In the genomic region with DNA sequence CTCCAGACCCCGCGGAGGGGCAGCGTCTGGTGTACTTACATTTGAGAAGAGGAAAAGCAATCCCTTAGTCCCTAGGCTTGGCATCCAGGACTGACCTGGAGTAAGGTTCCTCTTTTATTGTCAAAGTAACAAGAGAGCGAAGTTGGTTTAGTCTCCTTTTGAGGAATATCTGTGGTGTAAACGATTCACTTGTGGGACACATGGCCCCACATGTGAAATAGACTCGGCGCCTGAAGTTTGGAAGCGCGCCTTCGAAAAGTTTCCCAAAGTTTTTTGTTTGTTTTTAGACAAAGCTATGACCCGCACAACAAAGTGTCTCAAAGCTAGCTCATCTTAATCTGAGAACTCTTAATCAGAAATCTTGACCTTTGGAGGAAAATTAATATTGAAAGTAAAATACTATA, we compare ENCODE assay signal across 1 cellular context.
A peak's percentile ranks its signal among the peaks of the same experiment; 100 is the strongest.
TF ChIP-seq lines count a peak whose summit lies in the region.

No MANE protein-coding gene starts in this region.

TF ChIP-seq in HepG2, 621 proteins besides CTCF, POLR2A, EP300 and RAD21:
- TF ChIP-seq MLLT10 (CRISPR knock-in tag; IDR thresholded peaks at IDR 0.05) (no peak), ZNF138 (CRISPR knock-in tag; IDR thresholded peaks at IDR 0.05; ENCODE audit: low read depth) (no peak), ZNF619 (CRISPR knock-in tag; IDR thresholded peaks at IDR 0.05) (no peak), THAP11 (CRISPR knock-in tag; IDR thresholded peaks at IDR 0.05) (no peak), ASH2L (IDR thresholded peaks at IDR 0.05; ENCODE audit: insufficient read length, low read depth, low read length) (peak; percentile 10), ZSCAN29 (CRISPR knock-in tag; conservative IDR thresholded peaks at IDR 0.05) (no peak), ZNF563 (CRISPR knock-in tag; IDR thresholded peaks at IDR 0.05) (no peak; the same call in 1 of the 2 replicates), RBM39 (IDR thresholded peaks at IDR 0.05; ENCODE audit: low read depth, low read length, poor library complexity, severe bottlenecking) (no peak), MIER3 (CRISPR knock-in tag; IDR thresholded peaks at IDR 0.05; ENCODE audit: borderline replicate concordance) (no peak), TBX3 (IDR thresholded peaks at IDR 0.05; ENCODE audit: borderline replicate concordance) (no peak), ARNTL (CRISPR knock-in tag; IDR thresholded peaks at IDR 0.05) (peak; percentile 3; the same call in 1 of the 2 replicates), MYC (CRISPR knock-in tag; IDR thresholded peaks at IDR 0.05; ENCODE audit: borderline replicate concordance) (no peak), ZNF232 (CRISPR knock-in tag; IDR thresholded peaks at IDR 0.05; ENCODE audit: borderline replicate concordance) (no peak), SSRP1 (CRISPR knock-in tag; IDR thresholded peaks at IDR 0.05) (no peak), TBX2 (CRISPR knock-in tag; IDR thresholded peaks at IDR 0.05; ENCODE audit: borderline replicate concordance) (no peak), PHB2 (IDR thresholded peaks at IDR 0.05; ENCODE audit: partially characterized antibody) (no peak), TBP (CRISPR knock-in tag; IDR thresholded peaks at IDR 0.05) (no peak), ZNF337 (CRISPR knock-in tag; IDR thresholded peaks at IDR 0.05; ENCODE audit: borderline replicate concordance, low read depth) (no peak), ZNF558 (CRISPR knock-in tag; IDR thresholded peaks at IDR 0.05; ENCODE audit: borderline replicate concordance) (0 out of 2 replicates have a peak, but pooled peaks have one; percentile 20), ZNF790 (CRISPR knock-in tag; IDR thresholded peaks at IDR 0.05; ENCODE audit: borderline replicate concordance) (0 out of 2 replicates have a peak, but pooled peaks have one; percentile 46), ZNF224 (CRISPR knock-in tag; IDR thresholded peaks at IDR 0.05) (no peak), TARDBP (CRISPR knock-in tag; IDR thresholded peaks at IDR 0.05) (no peak), U2AF2 (IDR thresholded peaks at IDR 0.05; ENCODE audit: low read depth, low read length) (no peak), SIN3A (IDR thresholded peaks at IDR 0.05; ENCODE audit: borderline replicate concordance, low read depth, low read length) (no peak), JARID2 (CRISPR knock-in tag; IDR thresholded peaks at IDR 0.05; ENCODE audit: insufficient replicate concordance) (no peak), CAMTA2 (CRISPR knock-in tag; IDR thresholded peaks at IDR 0.05; ENCODE audit: borderline replicate concordance) (no peak)
- TF ChIP-seq, protein P1, sequence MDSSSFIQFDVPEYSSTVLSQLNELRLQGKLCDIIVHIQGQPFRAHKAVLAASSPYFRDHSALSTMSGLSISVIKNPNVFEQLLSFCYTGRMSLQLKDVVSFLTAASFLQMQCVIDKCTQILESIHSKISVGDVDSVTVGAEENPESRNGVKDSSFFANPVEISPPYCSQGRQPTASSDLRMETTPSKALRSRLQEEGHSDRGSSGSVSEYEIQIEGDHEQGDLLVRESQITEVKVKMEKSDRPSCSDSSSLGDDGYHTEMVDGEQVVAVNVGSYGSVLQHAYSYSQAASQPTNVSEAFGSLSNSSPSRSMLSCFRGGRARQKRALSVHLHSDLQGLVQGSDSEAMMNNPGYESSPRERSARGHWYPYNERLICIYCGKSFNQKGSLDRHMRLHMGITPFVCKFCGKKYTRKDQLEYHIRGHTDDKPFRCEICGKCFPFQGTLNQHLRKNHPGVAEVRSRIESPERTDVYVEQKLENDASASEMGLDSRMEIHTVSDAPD (CRISPR knock-in tag; IDR thresholded peaks at IDR 0.05): no peak
- TF ChIP-seq, protein P2, sequence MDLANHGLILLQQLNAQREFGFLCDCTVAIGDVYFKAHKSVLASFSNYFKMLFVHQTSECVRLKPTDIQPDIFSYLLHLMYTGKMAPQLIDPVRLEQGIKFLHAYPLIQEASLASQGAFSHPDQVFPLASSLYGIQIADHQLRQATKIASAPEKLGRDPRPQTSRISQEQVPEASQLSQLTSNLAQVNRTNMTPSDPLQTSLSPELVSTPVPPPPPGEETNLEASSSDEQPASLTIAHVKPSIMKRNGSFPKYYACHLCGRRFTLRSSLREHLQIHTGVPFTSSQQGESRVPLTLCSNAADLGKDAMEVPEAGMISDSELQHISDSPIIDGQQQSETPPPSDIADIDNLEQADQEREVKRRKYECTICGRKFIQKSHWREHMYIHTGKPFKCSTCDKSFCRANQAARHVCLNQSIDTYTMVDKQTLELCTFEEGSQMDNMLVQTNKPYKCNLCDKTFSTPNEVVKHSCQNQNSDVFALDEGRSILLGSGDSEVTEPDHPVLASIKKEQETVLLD (CRISPR knock-in tag; IDR thresholded peaks at IDR 0.05; ENCODE audit: low read depth): no peak
- TF ChIP-seq, protein P3, sequence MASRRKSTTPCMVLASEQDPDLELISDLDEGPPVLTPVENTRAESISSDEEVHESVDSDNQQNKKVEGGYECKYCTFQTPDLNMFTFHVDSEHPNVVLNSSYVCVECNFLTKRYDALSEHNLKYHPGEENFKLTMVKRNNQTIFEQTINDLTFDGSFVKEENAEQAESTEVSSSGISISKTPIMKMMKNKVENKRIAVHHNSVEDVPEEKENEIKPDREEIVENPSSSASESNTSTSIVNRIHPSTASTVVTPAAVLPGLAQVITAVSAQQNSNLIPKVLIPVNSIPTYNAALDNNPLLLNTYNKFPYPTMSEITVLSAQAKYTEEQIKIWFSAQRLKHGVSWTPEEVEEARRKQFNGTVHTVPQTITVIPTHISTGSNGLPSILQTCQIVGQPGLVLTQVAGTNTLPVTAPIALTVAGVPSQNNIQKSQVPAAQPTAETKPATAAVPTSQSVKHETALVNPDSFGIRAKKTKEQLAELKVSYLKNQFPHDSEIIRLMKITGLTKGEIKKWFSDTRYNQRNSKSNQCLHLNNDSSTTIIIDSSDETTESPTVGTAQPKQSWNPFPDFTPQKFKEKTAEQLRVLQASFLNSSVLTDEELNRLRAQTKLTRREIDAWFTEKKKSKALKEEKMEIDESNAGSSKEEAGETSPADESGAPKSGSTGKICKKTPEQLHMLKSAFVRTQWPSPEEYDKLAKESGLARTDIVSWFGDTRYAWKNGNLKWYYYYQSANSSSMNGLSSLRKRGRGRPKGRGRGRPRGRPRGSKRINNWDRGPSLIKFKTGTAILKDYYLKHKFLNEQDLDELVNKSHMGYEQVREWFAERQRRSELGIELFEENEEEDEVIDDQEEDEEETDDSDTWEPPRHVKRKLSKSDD (CRISPR knock-in tag; IDR thresholded peaks at IDR 0.05; ENCODE audit: low read depth): no peak
- TF ChIP-seq, protein P4, sequence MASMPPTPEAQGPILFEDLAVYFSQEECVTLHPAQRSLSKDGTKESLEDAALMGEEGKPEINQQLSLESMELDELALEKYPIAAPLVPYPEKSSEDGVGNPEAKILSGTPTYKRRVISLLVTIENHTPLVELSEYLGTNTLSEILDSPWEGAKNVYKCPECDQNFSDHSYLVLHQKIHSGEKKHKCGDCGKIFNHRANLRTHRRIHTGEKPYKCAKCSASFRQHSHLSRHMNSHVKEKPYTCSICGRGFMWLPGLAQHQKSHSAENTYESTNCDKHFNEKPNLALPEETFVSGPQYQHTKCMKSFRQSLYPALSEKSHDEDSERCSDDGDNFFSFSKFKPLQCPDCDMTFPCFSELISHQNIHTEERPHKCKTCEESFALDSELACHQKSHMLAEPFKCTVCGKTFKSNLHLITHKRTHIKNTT (CRISPR knock-in tag; IDR thresholded peaks at IDR 0.05): no peak
- TF ChIP-seq, protein P5, sequence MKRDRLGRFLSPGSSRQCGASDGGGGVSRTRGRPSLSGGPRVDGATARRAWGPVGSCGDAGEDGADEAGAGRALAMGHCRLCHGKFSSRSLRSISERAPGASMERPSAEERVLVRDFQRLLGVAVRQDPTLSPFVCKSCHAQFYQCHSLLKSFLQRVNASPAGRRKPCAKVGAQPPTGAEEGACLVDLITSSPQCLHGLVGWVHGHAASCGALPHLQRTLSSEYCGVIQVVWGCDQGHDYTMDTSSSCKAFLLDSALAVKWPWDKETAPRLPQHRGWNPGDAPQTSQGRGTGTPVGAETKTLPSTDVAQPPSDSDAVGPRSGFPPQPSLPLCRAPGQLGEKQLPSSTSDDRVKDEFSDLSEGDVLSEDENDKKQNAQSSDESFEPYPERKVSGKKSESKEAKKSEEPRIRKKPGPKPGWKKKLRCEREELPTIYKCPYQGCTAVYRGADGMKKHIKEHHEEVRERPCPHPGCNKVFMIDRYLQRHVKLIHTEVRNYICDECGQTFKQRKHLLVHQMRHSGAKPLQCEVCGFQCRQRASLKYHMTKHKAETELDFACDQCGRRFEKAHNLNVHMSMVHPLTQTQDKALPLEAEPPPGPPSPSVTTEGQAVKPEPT (CRISPR knock-in tag; IDR thresholded peaks at IDR 0.05; ENCODE audit: low read depth): no peak
- TF ChIP-seq, protein P6, sequence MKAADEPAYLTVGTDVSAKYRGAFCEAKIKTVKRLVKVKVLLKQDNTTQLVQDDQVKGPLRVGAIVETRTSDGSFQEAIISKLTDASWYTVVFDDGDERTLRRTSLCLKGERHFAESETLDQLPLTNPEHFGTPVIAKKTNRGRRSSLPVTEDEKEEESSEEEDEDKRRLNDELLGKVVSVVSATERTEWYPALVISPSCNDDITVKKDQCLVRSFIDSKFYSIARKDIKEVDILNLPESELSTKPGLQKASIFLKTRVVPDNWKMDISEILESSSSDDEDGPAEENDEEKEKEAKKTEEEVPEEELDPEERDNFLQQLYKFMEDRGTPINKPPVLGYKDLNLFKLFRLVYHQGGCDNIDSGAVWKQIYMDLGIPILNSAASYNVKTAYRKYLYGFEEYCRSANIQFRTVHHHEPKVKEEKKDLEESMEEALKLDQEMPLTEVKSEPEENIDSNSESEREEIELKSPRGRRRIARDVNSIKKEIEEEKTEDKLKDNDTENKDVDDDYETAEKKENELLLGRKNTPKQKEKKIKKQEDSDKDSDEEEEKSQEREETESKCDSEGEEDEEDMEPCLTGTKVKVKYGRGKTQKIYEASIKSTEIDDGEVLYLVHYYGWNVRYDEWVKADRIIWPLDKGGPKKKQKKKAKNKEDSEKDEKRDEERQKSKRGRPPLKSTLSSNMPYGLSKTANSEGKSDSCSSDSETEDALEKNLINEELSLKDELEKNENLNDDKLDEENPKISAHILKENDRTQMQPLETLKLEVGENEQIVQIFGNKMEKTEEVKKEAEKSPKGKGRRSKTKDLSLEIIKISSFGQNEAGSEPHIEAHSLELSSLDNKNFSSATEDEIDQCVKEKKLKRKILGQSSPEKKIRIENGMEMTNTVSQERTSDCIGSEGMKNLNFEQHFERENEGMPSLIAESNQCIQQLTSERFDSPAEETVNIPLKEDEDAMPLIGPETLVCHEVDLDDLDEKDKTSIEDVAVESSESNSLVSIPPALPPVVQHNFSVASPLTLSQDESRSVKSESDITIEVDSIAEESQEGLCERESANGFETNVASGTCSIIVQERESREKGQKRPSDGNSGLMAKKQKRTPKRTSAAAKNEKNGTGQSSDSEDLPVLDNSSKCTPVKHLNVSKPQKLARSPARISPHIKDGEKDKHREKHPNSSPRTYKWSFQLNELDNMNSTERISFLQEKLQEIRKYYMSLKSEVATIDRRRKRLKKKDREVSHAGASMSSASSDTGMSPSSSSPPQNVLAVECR (CRISPR knock-in tag; IDR thresholded peaks at IDR 0.05; ENCODE audit: borderline replicate concordance): no peak
- TF ChIP-seq, protein P7, sequence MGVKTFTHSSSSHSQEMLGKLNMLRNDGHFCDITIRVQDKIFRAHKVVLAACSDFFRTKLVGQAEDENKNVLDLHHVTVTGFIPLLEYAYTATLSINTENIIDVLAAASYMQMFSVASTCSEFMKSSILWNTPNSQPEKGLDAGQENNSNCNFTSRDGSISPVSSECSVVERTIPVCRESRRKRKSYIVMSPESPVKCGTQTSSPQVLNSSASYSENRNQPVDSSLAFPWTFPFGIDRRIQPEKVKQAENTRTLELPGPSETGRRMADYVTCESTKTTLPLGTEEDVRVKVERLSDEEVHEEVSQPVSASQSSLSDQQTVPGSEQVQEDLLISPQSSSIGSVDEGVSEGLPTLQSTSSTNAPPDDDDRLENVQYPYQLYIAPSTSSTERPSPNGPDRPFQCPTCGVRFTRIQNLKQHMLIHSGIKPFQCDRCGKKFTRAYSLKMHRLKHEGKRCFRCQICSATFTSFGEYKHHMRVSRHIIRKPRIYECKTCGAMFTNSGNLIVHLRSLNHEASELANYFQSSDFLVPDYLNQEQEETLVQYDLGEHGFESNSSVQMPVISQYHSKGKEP (CRISPR knock-in tag; IDR thresholded peaks at IDR 0.05): no peak
- TF ChIP-seq, protein P8, sequence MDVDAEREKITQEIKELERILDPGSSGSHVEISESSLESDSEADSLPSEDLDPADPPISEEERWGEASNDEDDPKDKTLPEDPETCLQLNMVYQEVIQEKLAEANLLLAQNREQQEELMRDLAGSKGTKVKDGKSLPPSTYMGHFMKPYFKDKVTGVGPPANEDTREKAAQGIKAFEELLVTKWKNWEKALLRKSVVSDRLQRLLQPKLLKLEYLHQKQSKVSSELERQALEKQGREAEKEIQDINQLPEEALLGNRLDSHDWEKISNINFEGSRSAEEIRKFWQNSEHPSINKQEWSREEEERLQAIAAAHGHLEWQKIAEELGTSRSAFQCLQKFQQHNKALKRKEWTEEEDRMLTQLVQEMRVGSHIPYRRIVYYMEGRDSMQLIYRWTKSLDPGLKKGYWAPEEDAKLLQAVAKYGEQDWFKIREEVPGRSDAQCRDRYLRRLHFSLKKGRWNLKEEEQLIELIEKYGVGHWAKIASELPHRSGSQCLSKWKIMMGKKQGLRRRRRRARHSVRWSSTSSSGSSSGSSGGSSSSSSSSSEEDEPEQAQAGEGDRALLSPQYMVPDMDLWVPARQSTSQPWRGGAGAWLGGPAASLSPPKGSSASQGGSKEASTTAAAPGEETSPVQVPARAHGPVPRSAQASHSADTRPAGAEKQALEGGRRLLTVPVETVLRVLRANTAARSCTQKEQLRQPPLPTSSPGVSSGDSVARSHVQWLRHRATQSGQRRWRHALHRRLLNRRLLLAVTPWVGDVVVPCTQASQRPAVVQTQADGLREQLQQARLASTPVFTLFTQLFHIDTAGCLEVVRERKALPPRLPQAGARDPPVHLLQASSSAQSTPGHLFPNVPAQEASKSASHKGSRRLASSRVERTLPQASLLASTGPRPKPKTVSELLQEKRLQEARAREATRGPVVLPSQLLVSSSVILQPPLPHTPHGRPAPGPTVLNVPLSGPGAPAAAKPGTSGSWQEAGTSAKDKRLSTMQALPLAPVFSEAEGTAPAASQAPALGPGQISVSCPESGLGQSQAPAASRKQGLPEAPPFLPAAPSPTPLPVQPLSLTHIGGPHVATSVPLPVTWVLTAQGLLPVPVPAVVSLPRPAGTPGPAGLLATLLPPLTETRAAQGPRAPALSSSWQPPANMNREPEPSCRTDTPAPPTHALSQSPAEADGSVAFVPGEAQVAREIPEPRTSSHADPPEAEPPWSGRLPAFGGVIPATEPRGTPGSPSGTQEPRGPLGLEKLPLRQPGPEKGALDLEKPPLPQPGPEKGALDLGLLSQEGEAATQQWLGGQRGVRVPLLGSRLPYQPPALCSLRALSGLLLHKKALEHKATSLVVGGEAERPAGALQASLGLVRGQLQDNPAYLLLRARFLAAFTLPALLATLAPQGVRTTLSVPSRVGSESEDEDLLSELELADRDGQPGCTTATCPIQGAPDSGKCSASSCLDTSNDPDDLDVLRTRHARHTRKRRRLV (CRISPR knock-in tag; IDR thresholded peaks at IDR 0.05): 0 out of 2 replicates have a peak, but pooled peaks have one; percentile 2
